ENCODE assay signal across 1 cellular context in the genomic region with DNA sequence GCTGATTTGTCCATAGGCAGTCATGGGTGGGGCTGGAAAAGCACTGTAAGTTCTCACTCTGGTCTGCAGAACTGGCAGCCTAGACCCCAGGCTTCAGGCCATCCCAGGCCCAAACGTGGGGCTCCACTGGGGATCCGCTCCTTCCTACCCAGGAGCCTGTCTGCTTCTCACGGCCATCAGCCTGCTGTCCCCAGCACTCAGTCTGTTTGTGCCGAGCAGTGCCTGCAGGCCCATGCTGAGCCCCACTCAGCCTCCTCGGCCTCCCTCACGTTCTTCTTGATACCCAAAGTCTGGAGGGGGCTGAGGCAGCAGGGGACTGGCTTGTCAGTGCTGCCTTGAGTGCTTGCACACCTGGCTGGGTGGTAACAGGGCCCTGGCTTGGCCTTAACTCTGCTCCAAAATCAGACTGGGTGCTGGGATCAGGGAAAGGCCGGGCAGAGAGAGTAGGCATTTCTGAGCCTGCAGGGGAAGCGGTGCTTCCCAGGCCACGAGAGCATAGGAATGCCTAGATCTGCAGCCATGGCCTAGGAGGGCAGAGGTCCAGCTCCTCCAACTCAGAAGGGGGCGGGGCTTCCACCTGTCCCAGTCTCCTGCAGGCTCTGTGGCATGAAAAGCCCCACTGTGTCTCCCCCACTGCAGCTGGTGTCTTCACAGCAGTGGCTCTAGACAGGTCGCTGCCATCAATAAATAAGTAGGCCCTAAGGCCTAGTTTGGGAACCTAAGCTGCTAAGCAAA.
TF ChIP-seq lines count a peak whose summit lies in the region.

No MANE protein-coding gene starts in this region.

TF ChIP-seq in WTC11, 78 proteins besides CTCF, POLR2A, EP300 and RAD21 (continued from another document):
- TF ChIP-seq, protein P1, sequence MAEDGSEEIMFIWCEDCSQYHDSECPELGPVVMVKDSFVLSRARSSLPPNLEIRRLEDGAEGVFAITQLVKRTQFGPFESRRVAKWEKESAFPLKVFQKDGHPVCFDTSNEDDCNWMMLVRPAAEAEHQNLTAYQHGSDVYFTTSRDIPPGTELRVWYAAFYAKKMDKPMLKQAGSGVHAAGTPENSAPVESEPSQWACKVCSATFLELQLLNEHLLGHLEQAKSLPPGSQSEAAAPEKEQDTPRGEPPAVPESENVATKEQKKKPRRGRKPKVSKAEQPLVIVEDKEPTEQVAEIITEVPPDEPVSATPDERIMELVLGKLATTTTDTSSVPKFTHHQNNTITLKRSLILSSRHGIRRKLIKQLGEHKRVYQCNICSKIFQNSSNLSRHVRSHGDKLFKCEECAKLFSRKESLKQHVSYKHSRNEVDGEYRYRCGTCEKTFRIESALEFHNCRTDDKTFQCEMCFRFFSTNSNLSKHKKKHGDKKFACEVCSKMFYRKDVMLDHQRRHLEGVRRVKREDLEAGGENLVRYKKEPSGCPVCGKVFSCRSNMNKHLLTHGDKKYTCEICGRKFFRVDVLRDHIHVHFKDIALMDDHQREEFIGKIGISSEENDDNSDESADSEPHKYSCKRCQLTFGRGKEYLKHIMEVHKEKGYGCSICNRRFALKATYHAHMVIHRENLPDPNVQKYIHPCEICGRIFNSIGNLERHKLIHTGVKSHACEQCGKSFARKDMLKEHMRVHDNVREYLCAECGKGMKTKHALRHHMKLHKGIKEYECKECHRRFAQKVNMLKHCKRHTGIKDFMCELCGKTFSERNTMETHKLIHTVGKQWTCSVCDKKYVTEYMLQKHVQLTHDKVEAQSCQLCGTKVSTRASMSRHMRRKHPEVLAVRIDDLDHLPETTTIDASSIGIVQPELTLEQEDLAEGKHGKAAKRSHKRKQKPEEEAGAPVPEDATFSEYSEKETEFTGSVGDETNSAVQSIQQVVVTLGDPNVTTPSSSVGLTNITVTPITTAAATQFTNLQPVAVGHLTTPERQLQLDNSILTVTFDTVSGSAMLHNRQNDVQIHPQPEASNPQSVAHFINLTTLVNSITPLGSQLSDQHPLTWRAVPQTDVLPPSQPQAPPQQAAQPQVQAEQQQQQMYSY (CRISPR knock-in tag; IDR thresholded peaks at IDR 0.05), result no peak
- TF ChIP-seq ESRRA (CRISPR knock-in tag; IDR thresholded peaks at IDR 0.05; ENCODE audit: borderline replicate concordance) (no peak), ZNF138 (CRISPR knock-in tag; conservative IDR thresholded peaks at IDR 0.05) (no peak)
- TF ChIP-seq, protein P2, sequence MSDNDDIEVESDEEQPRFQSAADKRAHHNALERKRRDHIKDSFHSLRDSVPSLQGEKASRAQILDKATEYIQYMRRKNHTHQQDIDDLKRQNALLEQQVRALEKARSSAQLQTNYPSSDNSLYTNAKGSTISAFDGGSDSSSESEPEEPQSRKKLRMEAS (CRISPR knock-in tag; IDR thresholded peaks at IDR 0.05), result no peak
